In genomic region chr19:48795855-48796142, GRCh38 we compare ENCODE assay signal across 9 cellular contexts. TPM values are rescaled to one million over a fixed set of nuclear protein-coding genes. Genes with fewer than 3 reads are reported as not detected.
DNase-seq lines count a peak whose midpoint lies in the region; ATAC-seq, FAIRE-seq and TF ChIP-seq lines count a peak whose summit lies in the region.
"Had no signal": no experiment of that assay in that cellular context is flagged by ENCODE, and none has a peak within 500 bp of the region (broad histone marks: within the 10 kb centered on the region; RNA-seq: fewer than 3 reads in every experiment).

No MANE protein-coding gene starts in this region.

- no peaks in the 10 kb centered on the region for H3K36me3 ChIP-seq in smooth muscle cell (ENCODE audit: low read depth)
- H3K36me3 ChIP-seq in small intestine (ENCODE audit: control insufficient read depth in 2 of 2, insufficient read depth in 2 of 2, low read length in 2 of 2) = no peaks in the 10 kb centered on the region

- H3K27ac ChIP-seq in VCaP (peak overlapping the region; percentile 69), smooth muscle cell (ENCODE audit: low read depth) (peak overlapping the region; percentile 61), small intestine (ENCODE audit: low read depth in 1 of 2, low read length in 1 of 2) (peak overlapping the region in 1 of 2 donors; percentile 94)

- no peak overlapping the region for H3K9ac ChIP-seq in smooth muscle cell (ENCODE audit: low read depth)

- no peaks in the 10 kb centered on the region for H3F3A ChIP-seq in smooth muscle cell (ENCODE audit: low read depth)

- H3K9me3 ChIP-seq in smooth muscle cell (replicated peaks; ENCODE audit: low read depth) = no peaks in the 10 kb centered on the region
- no peaks in the 10 kb centered on the region for H3K9me3 ChIP-seq in small intestine (ENCODE audit: control insufficient read depth, low read depth)

- no peaks in the 10 kb centered on the region for H3K27me3 ChIP-seq in smooth muscle cell (ENCODE audit: low read depth)
- no peaks in the 10 kb centered on the region for H3K27me3 ChIP-seq in small intestine (ENCODE audit: control insufficient read depth in 2 of 2, insufficient read depth in 2 of 2, low read length in 2 of 2)

- H3K4me3 ChIP-seq in smooth muscle cell (no peak overlapping the region), small intestine (ENCODE audit: low read depth in 1 of 2, low read length in 2 of 2) (no peak overlapping the region)

- peak; percentile 29 for DNase-seq in ELR (ENCODE audit: low read depth)
- no peak for DNase-seq in left colon
- DNase-seq in smooth muscle cell (lab: John Stamatoyannopoulos, UW; ENCODE audit: unreplicated experiment) = no peak
- no peak for DNase-seq in islet precursor cell
- DNase-seq in small intestine = no peak
- no peak for DNase-seq in activated CD4-positive, CD25-positive, alpha-beta regulatory T cell treated with anti-CD3 and anti-CD28 coated beads, Interleukin-2, amount 50 U/mL, for 72 hours

- H4K20me1 ChIP-seq in smooth muscle cell (ENCODE audit: low read depth) = no peaks in the 10 kb centered on the region

- no peak for TF ChIP-seq CTCF in VCaP (conservative IDR thresholded peaks at IDR 0.05)
- no peak for TF ChIP-seq CTCF in smooth muscle cell (IDR thresholded peaks at IDR 0.05; ENCODE audit: borderline replicate concordance, insufficient read depth, poor library complexity, severe bottlenecking)

- 79% methylated on average over 3 of the region's 3 CpGs for WGBS in smooth muscle cell (ENCODE audit: low lambda C conversion rate)
- WGBS in small intestine, 3 donors = 60 to 63% (median 61%) methylated on average over 3 of the region's 3 CpGs

- peaks cover 5% of the 10 kb centered on the region for H3K4me1 ChIP-seq in smooth muscle cell (ENCODE audit: low read depth)
- no peaks in the 10 kb centered on the region for H3K4me1 ChIP-seq in small intestine (ENCODE audit: control insufficient read depth in 2 of 2, insufficient read depth in 1 of 2, low read depth in 1 of 2, low read length in 1 of 2)

- no peak overlapping the region for H2AFZ ChIP-seq in smooth muscle cell (ENCODE audit: low read depth)

- H3K4me2 ChIP-seq in smooth muscle cell = no peak overlapping the region

- intact Hi-C loops in left colon (cut with DNase I, micrococcal nuclease) = no loop called here

- H3K79me2 ChIP-seq in smooth muscle cell (ENCODE audit: low read depth) = no peaks in the 10 kb centered on the region

- no peak for FAIRE-seq in small intestine (lab: Jason Lieb, UNC)

- ATAC-seq in left colon = peak; percentile 9
- ATAC-seq in HG03442 (IDR thresholded peaks at IDR 0.05; ENCODE audit: unreplicated experiment) = no peak

RNA-seq across cellular contexts. Expression of gene BCAT2, which starts 15.0 kb away (rescaled TPM):
- total RNA-seq in left colon (10 to 100 TPM; 57.5 to 78.0 TPM), smooth muscle cell (11.8 and 24.9 TPM in 2 replicates)
- polyA plus RNA-seq in smooth muscle cell (30.9 and 45.4 TPM in 2 replicates), small intestine (10 to 100 TPM; 16.2 to 34.4 (median 25.9) TPM)

RNA-seq across cellular contexts. Expression of gene FGF21, which starts 40.5 kb away (rescaled TPM):
- total RNA-seq in left colon = not detected
- total RNA-seq in smooth muscle cell = not detected in 2 replicates
- not detected in 2 replicates for polyA plus RNA-seq in smooth muscle cell
- under 1 TPM in 1 of 3 donors, not detected in 2; 0.09 TPM for polyA plus RNA-seq in small intestine
- total RNA-seq: astrocyte had no signal

RNA-seq across cellular contexts. Expression of gene HSD17B14, which starts 40.5 kb away (rescaled TPM):
- 1 to 10 TPM; 3.3 to 4.6 TPM for total RNA-seq in left colon
- total RNA-seq in smooth muscle cell = 14.8 and 19.3 TPM in 2 replicates
- polyA plus RNA-seq in smooth muscle cell = 16.4 and 16.9 TPM in 2 replicates
- polyA plus RNA-seq in small intestine = 10 to 100 TPM in 1 of 3 donors, 1 to 10 TPM in 1, not detected in 1; 4.4 to 11.6 TPM

RNA-seq across cellular contexts. Expression of gene FUT1, which starts 43.4 kb away (rescaled TPM):
- under 1 TPM; 0.37 to 0.56 TPM for total RNA-seq in left colon
- 0.58 TPM in 2 replicates for total RNA-seq in smooth muscle cell
- 0.51 and 1.8 TPM in 2 replicates for polyA plus RNA-seq in smooth muscle cell
- 1 to 10 TPM in 1 of 3 donors, under 1 TPM in 2; 0.22 to 7.8 (median 0.81) TPM for polyA plus RNA-seq in small intestine

RNA-seq across cellular contexts. Expression of gene IZUMO1, which starts 49.1 kb away (rescaled TPM):
- total RNA-seq in left colon = not detected
- total RNA-seq in smooth muscle cell = 0.45 TPM in 1 of 2 replicates, not detected in the other
- not detected in 2 replicates for polyA plus RNA-seq in smooth muscle cell
- polyA plus RNA-seq in small intestine = under 1 TPM in 1 of 3 donors, not detected in 2; 0.45 TPM
- total RNA-seq: astrocyte had no signal
